ENCODE assay signal across 9 cellular contexts in the genomic region with DNA sequence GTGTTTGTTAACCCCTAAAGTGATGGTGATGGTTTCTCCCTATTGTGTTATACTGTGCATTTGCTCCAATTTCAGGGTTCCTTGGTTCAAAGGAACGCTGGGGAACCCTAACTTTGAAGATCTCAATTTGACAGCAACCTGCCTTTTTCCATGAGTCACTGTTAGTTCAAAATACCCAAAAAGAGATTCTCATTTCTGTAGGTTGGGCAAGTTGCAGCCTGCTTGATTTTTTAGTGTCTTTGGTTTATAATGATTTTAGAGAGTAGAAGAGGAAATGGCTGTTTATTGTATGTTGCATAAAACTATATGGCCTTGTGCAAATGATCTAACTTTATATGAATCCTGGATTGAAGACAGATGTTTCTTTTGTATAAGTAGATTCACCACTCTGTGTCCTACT. TPM values are rescaled to one million over a fixed set of nuclear protein-coding genes. Genes with fewer than 3 reads are reported as not detected.
DNase-seq lines count a peak whose midpoint lies in the region; ATAC-seq and TF ChIP-seq lines count a peak whose summit lies in the region.
"Had no signal": no experiment of that assay in that cellular context is flagged by ENCODE, and none has a peak within 500 bp of the region (broad histone marks: within the 10 kb centered on the region; RNA-seq: fewer than 3 reads in every experiment).

No MANE protein-coding gene starts in this region.

- H4K20me1 ChIP-seq in osteoblast (ENCODE audit: insufficient read depth, low read length) = no peaks in the 10 kb centered on the region

- no peak for ATAC-seq in GM19324 (IDR thresholded peaks at IDR 0.05; ENCODE audit: low FRiP score, unreplicated experiment)

- intact Hi-C loops in MCF 10A (cut with micrococcal nuclease) = no loop called here

- H3K4me3 Mint-ChIP-seq in MCF 10A (ENCODE audit: unreplicated experiment) = no peak overlapping the region

- CTCF ChIA-PET in MCF 10A (lab: Yijun Ruan, JAX) = no interaction called here

- H3K27me3 Mint-ChIP-seq in MCF 10A (ENCODE audit: insufficient read depth, unreplicated experiment) = no peaks in the 10 kb centered on the region

- H3K79me2 ChIP-seq in osteoblast (ENCODE audit: insufficient read depth, low read length) = peaks cover 47% of the 10 kb centered on the region

- peak overlapping the region; percentile 58 for H3K27ac Mint-ChIP-seq in MCF 10A (ENCODE audit: low read depth, unreplicated experiment)

- peak overlapping the region; percentile 74 for H3K27ac ChIP-seq in osteoblast (ENCODE audit: low read depth, low read length)

- POLR2A ChIA-PET in MCF 10A (lab: Yijun Ruan, JAX) = interaction anchor here (1.0 to 2.3 kb wide), 3 partner anchors 12 to 30 kb away, joined by 3 to 23 read pairs (median 3); no protein-coding TSS in a partner anchor

- H3K27me3 ChIP-seq in osteoblast (ENCODE audit: insufficient read depth, low read length) (no peaks in the 10 kb centered on the region), MG63 (no peaks in the 10 kb centered on the region)

- peaks cover 41% of the 10 kb centered on the region for H3K4me1 ChIP-seq in osteoblast (ENCODE audit: insufficient read depth, low read length)

- TF ChIP-seq CTCF in MCF 10A (IDR thresholded peaks at IDR 0.05; ENCODE audit: unreplicated experiment) (no peak), osteoblast (IDR thresholded peaks at IDR 0.05; ENCODE audit: extremely low read depth, low read depth, low read length) (no peak)

- H3K4me1 Mint-ChIP-seq in MCF 10A (ENCODE audit: insufficient read depth, unreplicated experiment) = peaks cover 57% of the 10 kb centered on the region

- H3K9me3 Mint-ChIP-seq in MCF 10A (ENCODE audit: unreplicated experiment) = no peaks in the 10 kb centered on the region

- peak overlapping the region; percentile 57 for H3K4me2 ChIP-seq in osteoblast (ENCODE audit: insufficient read depth, low read length)

- peaks cover 7% of the 10 kb centered on the region for H3K36me3 Mint-ChIP-seq in MCF 10A (ENCODE audit: insufficient read depth, unreplicated experiment)

- H3K36me3 ChIP-seq in osteoblast (ENCODE audit: insufficient read depth, low read length) (no peaks in the 10 kb centered on the region), MG63 (no peaks in the 10 kb centered on the region)

- H3K4me3 ChIP-seq in osteoblast (ENCODE audit: insufficient read depth, low read length) (no peak overlapping the region), MG63 (no peak overlapping the region)

- peak; percentile 13 for DNase-seq in EH (ENCODE audit: low read depth)
- peak; percentile 21 for DNase-seq in KBM-7
- peak; percentile 53 for DNase-seq in MCF 10A (ENCODE audit: unreplicated experiment)
- DNase-seq in osteoblast (ENCODE audit: insufficient read length, low spot score, missing footprints) = no peak
- no peak for DNase-seq in SKM-1 (lab: John Stamatoyannopoulos, UW; ENCODE audit: unreplicated experiment)
- DNase-seq in DMS53 treated with DMSO at 0.1 percent for 48 hours (lab: John Stamatoyannopoulos, UW; ENCODE audit: unreplicated experiment) = no peak
- no peak for DNase-seq in MG63
- DNase-seq: SHP77 had no signal

- BruUV-seq in MCF 10A (replicated peaks; lab: Mats Ljungman, UMichigan) = no TSS peak

- in situ Hi-C loops in KBM-7 (cut with MboI; ENCODE audit: low pct_unique_long_range_greater_than_20kb, low sequenced_read_pairs) = no loop called here

- H2AFZ ChIP-seq in osteoblast (ENCODE audit: low read length) = peak overlapping the region; percentile 7

- H3K9me3 ChIP-seq in osteoblast (ENCODE audit: low read depth, low read length) (no peaks in the 10 kb centered on the region), MG63 (no peaks in the 10 kb centered on the region)

RNA-seq across cellular contexts. Expression of a gene that starts 23.1 kb away (rescaled TPM):
- 5.9 and 7.6 TPM in 2 replicates for total RNA-seq in MCF 10A (2022)
- total RNA-seq in osteoblast = 20.6 and 23.3 TPM in 2 replicates
- total RNA-seq in MG63 (2014; rRNA removed; shearing (Covaris generic); ENCODE audit: low replicate concordance) = 1.2 and 3.4 TPM in 2 replicates

Comparison
In these comparisons a context has a peak if more than half of its experiments do, and no peak if none do; other contexts are left out.
1. DNase-seq: peak in EH (single experiment), KBM-7 (single experiment) and MCF 10A (single experiment); none in osteoblast (single experiment), SKM-1 (single experiment), DMS53 treated with DMSO at 0.1 percent for 48 hours (single experiment) and MG63 (single experiment).